Comparison of ENCODE assay signal across 20 cellular contexts in the genomic region with DNA sequence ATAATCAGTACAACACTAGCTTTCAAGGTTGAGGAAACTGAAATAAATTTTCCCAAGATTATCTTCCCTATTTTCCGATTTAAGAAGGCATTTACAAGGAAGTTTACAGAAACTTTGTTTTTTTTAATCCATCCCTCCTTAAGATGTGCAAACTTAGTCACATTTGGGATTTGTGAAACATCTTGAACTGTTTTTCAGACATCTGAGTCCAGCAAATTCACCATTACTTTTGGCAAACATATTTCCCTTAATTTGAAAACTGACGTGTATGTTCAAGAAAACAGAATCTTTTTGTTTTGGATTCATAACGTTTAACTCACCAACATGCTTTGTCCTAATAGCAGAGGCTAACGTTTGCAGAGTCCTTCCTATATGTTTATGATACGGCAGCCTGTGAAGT. TPM values are rescaled to one million over a fixed set of nuclear protein-coding genes. Genes with fewer than 3 reads are reported as not detected.
DNase-seq lines count a peak whose midpoint lies in the region; ATAC-seq, FAIRE-seq and TF ChIP-seq lines count a peak whose summit lies in the region.
"Had no signal": no experiment of that assay in that cellular context is flagged by ENCODE, and none has a peak within 500 bp of the region (broad histone marks: within the 10 kb centered on the region; RNA-seq: fewer than 3 reads in every experiment).

No MANE protein-coding gene starts in this region.

- H2BK12ac ChIP-seq in H1 (ENCODE audit: low read depth, low read length) = 0 out of 2 replicates have a peak overlapping the region, but pooled peaks have one; percentile 30

- no peak overlapping the region for H2BK20ac ChIP-seq in H1 (ENCODE audit: low read length)

- no peak overlapping the region for H3K9ac ChIP-seq in H1 (replicated peaks in 1 of 4; ENCODE audit: extremely low read depth in 1 of 4, low read depth in 3 of 4, low read length in 3 of 4)
- no peak overlapping the region for H3K9ac ChIP-seq in SK-N-SH

- H2AFZ ChIP-seq in H1 (ENCODE audit: low read length) (no peak overlapping the region), SK-N-SH (ENCODE audit: low read depth) (no peak overlapping the region)

- H3K27ac ChIP-seq in H1 (ENCODE audit: low read depth, low read length) (no peak overlapping the region), uterus (peak overlapping the region; percentile 66 to 69), lower lobe of right lung (no peak overlapping the region), SK-N-SH (ENCODE audit: low read depth in 2 of 2, low read length in 1 of 2) (no peak overlapping the region)
- H3K27ac ChIP-seq: A549 had no signal

- H4K20me1 ChIP-seq in H1 (replicated peaks in 1 of 2; ENCODE audit: control insufficient read depth in 1 of 2, insufficient read depth in 2 of 2, low read length in 2 of 2) (peaks cover 0 to 2% of the 10 kb centered on the region in 2 experiments), SK-N-SH (ENCODE audit: insufficient read depth) (no peaks in the 10 kb centered on the region)

- H3K27ac Mint-ChIP-seq in neural crest cell (ENCODE audit: unreplicated experiment) = no peak overlapping the region

- no peaks in the 10 kb centered on the region for H3K9me3 Mint-ChIP-seq in neural crest cell

- intact Hi-C loops in uterus (cut with DNase I; ENCODE audit: low total_unique reads) (no loop called here), lower lobe of right lung (cut with DNase I) (no loop called here)

- no peak overlapping the region for H3K18ac ChIP-seq in H1 (ENCODE audit: extremely low read depth, low read length)

- H2BK120ac ChIP-seq in H1 (replicated peaks; ENCODE audit: low read depth, low read length) = no peak overlapping the region

- no peaks in the 10 kb centered on the region for H3F3A ChIP-seq in SK-N-SH (replicated peaks; ENCODE audit: insufficient read depth)

- DNase-seq in GM03348 (ENCODE audit: low spot score) = peak; percentile 30
- DNase-seq in H1 (ENCODE audit: low read depth in 1 of 2, low spot score in 2 of 2) = no peak
- no peak for DNase-seq in neural crest cell (ENCODE audit: low read depth, low spot score)
- DNase-seq in uterus = no peak
- no peak for DNase-seq in lower lobe of right lung
- no peak for DNase-seq in SK-N-SH
- no peak for DNase-seq in stimulated activated CD4-positive, alpha-beta T cell treated with anti-CD3 and anti-CD28 coated beads, Interleukin-12 subunit alpha, Interleukin-12 subunit beta, amount 100 ng/mL, for 4 hours
- DNase-seq: C1 segment of cervical spinal cord, GOT3, KG1, MV-4-11, NCI-H187 treated with DMSO at 0.1 percent for 48 hours, NCI-H2227 treated with DMSO at 0.1 percent for 48 hours, NCI-H510A treated with DMSO at 0.1 percent for 48 hours, NCI-H774, RPMI8226 had no signal

- ATAC-seq in lower lobe of right lung = no peak
- ATAC-seq: A549 had no signal

- no peak overlapping the region for H2BK15ac ChIP-seq in H1 (ENCODE audit: low read length)

- no peak overlapping the region for H3K4me3 ChIP-seq in H1 (ENCODE audit: extremely low read depth in 1 of 4, insufficient read depth in 2 of 4, low read depth in 3 of 4, low read length in 4 of 4)
- H3K4me3 ChIP-seq in uterus = no peak overlapping the region
- H3K4me3 ChIP-seq in lower lobe of right lung = no peak overlapping the region
- H3K4me3 ChIP-seq in SK-N-SH (ENCODE audit: low read depth in 2 of 2, low read length in 1 of 2) = no peak overlapping the region
- H3K4me3 ChIP-seq: A549 had no signal

- H3K27me3 ChIP-seq in H1 (replicated peaks in 1 of 4; ENCODE audit: control insufficient read depth in 3 of 4, extremely low read depth in 1 of 4, insufficient read depth in 3 of 4, low read length in 3 of 4) = no peaks in the 10 kb centered on the region
- H3K27me3 ChIP-seq in uterus = no peaks in the 10 kb centered on the region
- H3K27me3 ChIP-seq in lower lobe of right lung (ENCODE audit: low read depth) = no peaks in the 10 kb centered on the region
- H3K27me3 ChIP-seq in SK-N-SH (ENCODE audit: insufficient read depth) = peaks cover 70% of the 10 kb centered on the region

- H2AK5ac ChIP-seq in H1 (ENCODE audit: low read depth, low read length) = no peak overlapping the region; the same call in 1 of the 2 replicates

- no peak for TF ChIP-seq RAD21 in H1 (IDR thresholded peaks at IDR 0.05 in 1 of 2, conservative IDR thresholded peaks at IDR 0.05 in 1 of 2; ENCODE audit: low read depth in 2 of 2, low read length in 2 of 2)
- no peak for TF ChIP-seq RAD21 in SK-N-SH (IDR thresholded peaks at IDR 0.05; ENCODE audit: low read length)

- peaks cover 16% of the 10 kb centered on the region for H3K36me3 Mint-ChIP-seq in neural crest cell (ENCODE audit: low read depth)

- no peak overlapping the region for H3K4me2 ChIP-seq in H1 (ENCODE audit: insufficient read depth in 1 of 2, low read depth in 2 of 2, low read length in 2 of 2)
- no peak overlapping the region for H3K4me2 ChIP-seq in SK-N-SH
- H3K4me2 ChIP-seq: A549 had no signal

- no peak overlapping the region for H4K5ac ChIP-seq in H1 (ENCODE audit: insufficient read length, low read depth, low read length)

- H2BK5ac ChIP-seq in H1 (ENCODE audit: low read depth, low read length) = no peak overlapping the region

- 75% methylated on average over 5 of the region's 5 CpGs; no CpG with 5 or more reads in 1 of the 2 experiments for WGBS in H1 (ENCODE audit: extremely low coverage in 1 of 2, insufficient coverage in 1 of 2, insufficient read length in 1 of 2, insufficient replicate concordance in 2 of 2, low coverage in 1 of 2, low lambda C conversion rate in 2 of 2, missing lambda C conversion rate in 1 of 2), 2 experiments
- 3% methylated on average over 5 of the region's 5 CpGs for WGBS in SK-N-SH (ENCODE audit: low lambda C conversion rate)

- no peak overlapping the region for H3K4ac ChIP-seq in H1 (replicated peaks; ENCODE audit: insufficient read length, low read depth, low read length)

- H3K79me2 ChIP-seq in H1 (ENCODE audit: control insufficient read depth in 1 of 2, insufficient read depth in 2 of 2, low read length in 2 of 2) (peaks cover 0 to 53% of the 10 kb centered on the region in 2 experiments; a peak in 2 of 4 replicates), SK-N-SH (ENCODE audit: insufficient read depth) (no peaks in the 10 kb centered on the region)

- TF ChIP-seq EP300 in H1 (IDR thresholded peaks at IDR 0.05; ENCODE audit: borderline replicate concordance in 1 of 2, low read depth in 2 of 2, low read length in 2 of 2) (no peak), SK-N-SH (IDR thresholded peaks at IDR 0.05; ENCODE audit: borderline replicate concordance in 1 of 2, low read depth in 1 of 2, low read length in 1 of 2) (no peak)

- no peak overlapping the region for H3K23ac ChIP-seq in H1 (ENCODE audit: insufficient read length)

- no peak overlapping the region for H3K56ac ChIP-seq in H1 (replicated peaks; ENCODE audit: insufficient read length, low read depth, low read length)

- peaks cover 86% of the 10 kb centered on the region for H3K4me1 Mint-ChIP-seq in neural crest cell

- H3K4me1 ChIP-seq in H1 (replicated peaks in 1 of 4; ENCODE audit: control insufficient read depth in 3 of 4, insufficient read depth in 4 of 4, low read length in 3 of 4) (peaks cover 11 to 36% (median 21%) of the 10 kb centered on the region in 4 experiments), uterus (peaks cover 0 to 15% of the 10 kb centered on the region in 2 donors), lower lobe of right lung (no peaks in the 10 kb centered on the region), SK-N-SH (ENCODE audit: control insufficient read depth in 1 of 2, insufficient read depth in 2 of 2, low read depth in 1 of 2, low read length in 1 of 2) (peaks cover 0 to 5% of the 10 kb centered on the region in 2 experiments; a peak in 1 of 4 replicates)
- H3K4me1 ChIP-seq: A549 had no signal

- peaks cover 4% of the 10 kb centered on the region for H3K79me1 ChIP-seq in H1 (ENCODE audit: low read depth, low read length)

- CTCF ChIA-PET in H1 (lab: Charles Lee; ENCODE audit: partially characterized antibody) = interaction anchor here (1.6 to 1.9 kb wide), 2 partner anchors 32 to 274 kb away, joined by 4 to 6 read pairs; no protein-coding TSS in a partner anchor
- CTCF ChIA-PET in SK-N-SH (lab: Yijun Ruan, JAX) = no interaction called here

- TF ChIP-seq POLR2A in H1 (IDR thresholded peaks at IDR 0.05; ENCODE audit: control extremely low read depth in 1 of 2, low read depth in 2 of 2, low read length in 2 of 2) (no peak), uterus (IDR thresholded peaks at IDR 0.05) (no peak)

- POLR2A ChIA-PET in H1 (lab: Charles Lee; ENCODE audit: partially characterized antibody) = interaction anchor here (1.2 kb wide), 1 partner anchor 12 kb away, joined by 3 read pairs; no protein-coding TSS in a partner anchor
- POLR2A ChIA-PET in SK-N-SH (lab: Yijun Ruan, JAX) = no interaction called here

- H3K36me3 ChIP-seq in H1 (ENCODE audit: control insufficient read depth in 2 of 4, insufficient read depth in 4 of 4, low read length in 3 of 4) (0 out of 8 replicates have a peak, but pooled peaks cover 0 to 3% (median 0%) of the 10 kb centered on the region in 4 experiments), uterus (no peaks in the 10 kb centered on the region), lower lobe of right lung (no peaks in the 10 kb centered on the region), SK-N-SH (replicated peaks in 1 of 2; ENCODE audit: control insufficient read depth in 1 of 2, insufficient read depth in 2 of 2, low read length in 1 of 2) (no peaks in the 10 kb centered on the region)

- H3K23me2 ChIP-seq in H1 (ENCODE audit: low read depth, low read length) = peaks cover 4% of the 10 kb centered on the region

- no peak overlapping the region for H4K8ac ChIP-seq in H1 (ENCODE audit: extremely low read depth, insufficient read depth, low read length)

- no peak overlapping the region for H3K14ac ChIP-seq in H1 (ENCODE audit: insufficient read length)

- no peak for FAIRE-seq in H1 (lab: Jason Lieb, UNC)
- FAIRE-seq: A549, D721Med had no signal

- TF ChIP-seq CTCF in H1 (IDR thresholded peaks at IDR 0.05; ENCODE audit: control extremely low read depth in 1 of 3, insufficient read depth in 1 of 3, low read depth in 1 of 3, low read length in 3 of 3) = no peak
- no peak for TF ChIP-seq CTCF in neural crest cell (conservative IDR thresholded peaks at IDR 0.05)
- TF ChIP-seq CTCF in uterus (IDR thresholded peaks at IDR 0.05) = no peak
- TF ChIP-seq CTCF in lower lobe of right lung (IDR thresholded peaks at IDR 0.05) = no peak
- no peak for TF ChIP-seq CTCF in SK-N-SH (IDR thresholded peaks at IDR 0.05)

- no peak overlapping the region for H4K91ac ChIP-seq in H1 (replicated peaks; ENCODE audit: insufficient read length, low read length)

- H3K4me3 Mint-ChIP-seq in neural crest cell = peak overlapping the region; percentile 11

- H3K9me3 ChIP-seq in H1 (ENCODE audit: insufficient read depth in 2 of 2, low read depth in 1 of 2, low read length in 1 of 2) (no peaks in the 10 kb centered on the region), uterus (no peaks in the 10 kb centered on the region), lower lobe of right lung (no peaks in the 10 kb centered on the region), SK-N-SH (no peaks in the 10 kb centered on the region)
- H3K9me3 ChIP-seq: A549 had no signal

- no peaks in the 10 kb centered on the region for H3K27me3 Mint-ChIP-seq in neural crest cell (ENCODE audit: low read depth)

- H3K9me2 ChIP-seq in SK-N-SH = no peaks in the 10 kb centered on the region

RNA-seq across cellular contexts. Expression of a gene that starts 19.5 kb away (rescaled TPM):
- total RNA-seq in H1 (2021; fragmentation: NEBNext Ultra II Directional; extraction: Animal tissue kit (Norgen Biotek cat#: 25700)) = 31.1 and 35.4 TPM in 2 replicates
- 8.0 and 10.6 TPM in 2 replicates for polyA plus RNA-seq in H1 (2011; rRNA removed)
- 6.6 TPM for polyA plus RNA-seq in H1 (2011; cell fraction: cytosol; rRNA removed)
- 14.8 TPM for polyA plus RNA-seq in H1 (2011; cell fraction: nucleus; rRNA removed)
- 11.4 to 18.7 TPM (median 12.7 TPM) in 4 replicates for polyA plus RNA-seq in H1 (2012, experiment 1 of 2)
- 3.0 TPM for polyA plus RNA-seq in H1 (2012, experiment 2 of 2)
- 7.5 TPM for polyA plus RNA-seq in H1 (2013, experiment 1 of 2)
- 8.6 TPM for polyA plus RNA-seq in H1 (2013, experiment 2 of 2)
- polyA minus RNA-seq in H1 (2011; rRNA and poly(A)+ RNA removed) = 29.8 and 32.1 TPM in 2 replicates
- 16.4 TPM for polyA minus RNA-seq in H1 (2011; cell fraction: cytosol; rRNA and poly(A)+ RNA removed)
- polyA minus RNA-seq in H1 (2011; cell fraction: nucleus; rRNA and poly(A)+ RNA removed) = 27.0 TPM
- total RNA-seq in neural crest cell = 136 and 141 TPM in 2 replicates
- total RNA-seq in uterus = 100 to 1,000 TPM in 1 of 4 donors, 10 to 100 TPM in 3; 16.5 to 105 (median 22.6) TPM
- 20.7 TPM for total RNA-seq in lower lobe of right lung
- polyA plus RNA-seq in SK-N-SH (2012; rRNA removed) = 0.08 and 0.10 TPM in 2 replicates
- 0.03 and 0.08 TPM in 2 replicates for polyA plus RNA-seq in SK-N-SH (2012; cell fraction: cytosol; rRNA removed)
- polyA plus RNA-seq in SK-N-SH (2012; cell fraction: nucleus; rRNA removed) = 0.01 and 0.05 TPM in 2 replicates
- total RNA-seq: HT-29, OCI-LY7 had no signal

Comparison
In these comparisons a context has a peak if more than half of its experiments do, and no peak if none do; other contexts are left out.
1. H3K27ac ChIP-seq: peak in uterus (2 of 2); none in H1 (single experiment), lower lobe of right lung (single experiment) and SK-N-SH (0 of 2).